ENCODE assay signal across 1 cellular context in the genomic region with DNA sequence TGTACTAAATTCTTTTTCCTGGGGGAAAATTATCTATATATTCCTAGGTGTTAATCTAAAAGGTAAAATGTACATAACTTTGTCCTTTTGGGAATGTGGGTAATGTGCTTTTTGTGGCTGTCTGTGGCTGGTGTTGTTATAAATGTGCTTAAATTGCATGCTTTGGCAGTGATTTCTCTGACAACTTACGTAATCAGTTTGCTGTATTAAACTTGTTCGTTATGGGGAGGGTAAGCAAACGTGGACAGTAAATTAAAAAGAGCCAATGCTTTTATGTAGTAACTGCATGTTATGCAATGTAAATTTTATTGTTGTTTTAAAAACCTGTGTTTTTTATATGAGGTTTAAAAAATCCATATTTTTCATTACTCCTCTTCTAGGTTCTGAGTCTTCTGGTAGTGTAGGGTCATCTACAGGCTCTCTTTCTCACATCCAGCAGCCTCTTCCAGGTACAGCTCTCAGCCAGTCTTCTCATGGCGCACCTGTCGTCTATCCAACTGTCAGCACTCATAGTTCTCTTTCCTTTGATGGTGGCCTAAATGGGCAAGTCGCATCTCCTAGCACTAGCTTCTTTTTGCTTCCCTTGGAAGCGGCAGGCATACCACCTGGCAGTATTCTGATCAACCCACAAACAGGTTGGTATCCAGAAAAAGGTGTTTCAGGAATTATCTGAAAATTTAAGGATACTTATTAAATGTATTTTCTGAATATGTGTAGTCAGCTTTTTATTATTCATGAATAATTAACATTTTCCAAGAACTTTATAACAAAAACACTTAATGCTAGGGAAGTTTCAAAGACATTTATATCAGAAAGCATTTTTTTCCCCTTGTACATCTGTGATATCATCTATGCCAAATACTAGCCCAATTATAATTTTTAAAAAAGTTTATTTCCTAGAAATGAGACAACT.
TF ChIP-seq lines count a peak whose summit lies in the region.

No MANE protein-coding gene starts in this region.

TF ChIP-seq in K562, 482 proteins besides CTCF, POLR2A, EP300 and RAD21:
- TF ChIP-seq NKRF (IDR thresholded peaks at IDR 0.05; ENCODE audit: borderline replicate concordance) (no peak), ZNF316 (IDR thresholded peaks at IDR 0.05) (peak; percentile 83), TAL1 (IDR thresholded peaks at IDR 0.05) (no peak), NONO (IDR thresholded peaks at IDR 0.05; ENCODE audit: low read depth in 2 of 2, low read length in 1 of 2) (no peak), ZNF232 (CRISPR knock-in tag; IDR thresholded peaks at IDR 0.05) (no peak), MLLT1 (IDR thresholded peaks at IDR 0.05) (no peak), ZNF766 (CRISPR knock-in tag; conservative IDR thresholded peaks at IDR 0.05) (no peak), BRCA1 (IDR thresholded peaks at IDR 0.05) (no peak), BRCA1 (CRISPR knock-in tag; IDR thresholded peaks at IDR 0.05) (no peak), XRCC5 (IDR thresholded peaks at IDR 0.05; ENCODE audit: low read depth, low read length) (no peak), ZNF318 (IDR thresholded peaks at IDR 0.05; ENCODE audit: borderline replicate concordance in 1 of 2, low read depth in 1 of 2) (no peak), MAX (CRISPR knock-in tag; IDR thresholded peaks at IDR 0.05) (no peak), ZNF175 (CRISPR knock-in tag; IDR thresholded peaks at IDR 0.05; ENCODE audit: low read depth) (no peak), C11orf30 (IDR thresholded peaks at IDR 0.05; ENCODE audit: low read depth) (peak; percentile 72), YY1 (IDR thresholded peaks at IDR 0.05; ENCODE audit: borderline replicate concordance in 1 of 3, control insufficient read depth in 1 of 3, extremely low read depth in 1 of 3, insufficient read depth in 3 of 3, insufficient read length in 1 of 3, insufficient replicate concordance in 2 of 3, low read depth in 1 of 3, low read length in 2 of 3) (no peak), CCAR2 (IDR thresholded peaks at IDR 0.05; ENCODE audit: low read depth, low read length) (no peak), HDAC3 (IDR thresholded peaks at IDR 0.05; ENCODE audit: borderline replicate concordance, partially characterized antibody) (no peak)
- TF ChIP-seq, protein P1, sequence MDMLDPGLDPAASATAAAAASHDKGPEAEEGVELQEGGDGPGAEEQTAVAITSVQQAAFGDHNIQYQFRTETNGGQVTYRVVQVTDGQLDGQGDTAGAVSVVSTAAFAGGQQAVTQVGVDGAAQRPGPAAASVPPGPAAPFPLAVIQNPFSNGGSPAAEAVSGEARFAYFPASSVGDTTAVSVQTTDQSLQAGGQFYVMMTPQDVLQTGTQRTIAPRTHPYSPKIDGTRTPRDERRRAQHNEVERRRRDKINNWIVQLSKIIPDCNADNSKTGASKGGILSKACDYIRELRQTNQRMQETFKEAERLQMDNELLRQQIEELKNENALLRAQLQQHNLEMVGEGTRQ (CRISPR knock-in tag; IDR thresholded peaks at IDR 0.05) = no peak
- TF ChIP-seq, protein P2, sequence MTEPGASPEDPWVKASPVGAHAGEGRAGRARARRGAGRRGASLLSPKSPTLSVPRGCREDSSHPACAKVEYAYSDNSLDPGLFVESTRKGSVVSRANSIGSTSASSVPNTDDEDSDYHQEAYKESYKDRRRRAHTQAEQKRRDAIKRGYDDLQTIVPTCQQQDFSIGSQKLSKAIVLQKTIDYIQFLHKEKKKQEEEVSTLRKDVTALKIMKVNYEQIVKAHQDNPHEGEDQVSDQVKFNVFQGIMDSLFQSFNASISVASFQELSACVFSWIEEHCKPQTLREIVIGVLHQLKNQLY (CRISPR knock-in tag; conservative IDR thresholded peaks at IDR 0.05) = no peak
